In the genomic region with DNA sequence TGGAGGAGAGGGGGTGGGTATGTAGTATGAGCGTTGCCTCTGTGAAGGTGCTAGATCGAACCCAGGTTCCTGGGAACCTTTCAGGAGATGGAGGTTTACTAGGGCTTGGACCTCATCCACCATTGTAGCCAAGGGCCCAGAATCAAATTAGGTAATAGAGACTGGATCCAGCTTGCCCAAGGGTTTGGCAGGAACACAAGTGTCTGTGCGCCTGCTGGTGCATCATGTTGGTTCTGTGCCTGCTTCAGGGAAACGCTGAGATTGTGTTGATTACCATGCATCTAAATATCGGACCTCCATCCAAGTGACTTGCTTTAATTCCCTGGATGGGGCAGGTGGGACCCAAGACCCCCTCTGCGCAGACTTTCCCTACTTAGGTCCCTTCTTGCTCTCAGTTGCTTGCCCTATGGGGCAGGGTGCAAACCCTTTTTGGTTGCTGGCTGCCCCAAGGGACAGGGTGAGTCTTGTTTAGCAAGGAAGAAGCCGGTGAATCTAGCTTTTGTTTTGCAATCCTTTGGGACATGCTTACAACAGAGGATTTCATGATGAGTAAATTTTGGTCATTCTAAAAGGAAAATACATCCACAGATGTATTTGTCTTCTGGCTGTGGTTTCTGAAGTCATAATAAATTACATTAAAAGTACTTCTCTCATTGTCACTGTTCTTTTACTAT, we compare ENCODE assay signal across 16 cellular contexts.
DNase-seq lines count a peak whose midpoint lies in the region; ATAC-seq and TF ChIP-seq lines count a peak whose summit lies in the region.
"Had no signal": no experiment of that assay in that cellular context is flagged by ENCODE, and none has a peak within 500 bp of the region (broad histone marks: within the 10 kb centered on the region; RNA-seq: fewer than 3 reads in every experiment).

No MANE protein-coding gene starts in this region.

- H3K27me3 ChIP-seq in RWPE2 (ENCODE audit: insufficient read depth, poor library complexity, severe bottlenecking): peaks cover under 1% of the 10 kb centered on the region
- H3K27me3 ChIP-seq in gastrocnemius medialis: no peaks in the 10 kb centered on the region

- H3K4me1 ChIP-seq in RWPE2 (ENCODE audit: insufficient read depth, poor library complexity, severe bottlenecking) (peaks cover 5% of the 10 kb centered on the region), gastrocnemius medialis (no peaks in the 10 kb centered on the region)

- in situ Hi-C loops in gastrocnemius medialis (cut with MboI; ENCODE audit: low sequenced_read_pairs in 4 of 4): no loop called here

- no peak overlapping the region for H3K4me3 ChIP-seq in RWPE2 (ENCODE audit: severe bottlenecking)
- H3K4me3 ChIP-seq in gastrocnemius medialis: no peak overlapping the region

- no peaks in the 10 kb centered on the region for H3K27me3 Mint-ChIP-seq in endothelial cell (ENCODE audit: unreplicated experiment)

- ATAC-seq in RWPE2 (ENCODE audit: low read depth) (peak; percentile 53; the same call in 2 of the 3 replicates), gastrocnemius medialis (peak; percentile 81 to 86), GM18868 (IDR thresholded peaks at IDR 0.05; ENCODE audit: unreplicated experiment) (no peak)
- ATAC-seq: activated naive CD4-positive, alpha-beta T cell treated with anti-CD3 and anti-CD28 coated beads, Interleukin-2, amount 50 U/mL, for 72 hours; CD8-positive, alpha-beta T cell; left colon had no signal

- H3K4me3 Mint-ChIP-seq in endothelial cell (ENCODE audit: unreplicated experiment): no peak overlapping the region
- H3K4me3 Mint-ChIP-seq: CD8-positive, alpha-beta T cell had no signal

- H3K27ac ChIP-seq in RWPE2 (ENCODE audit: poor library complexity, severe bottlenecking): no peak overlapping the region
- no peak overlapping the region for H3K27ac ChIP-seq in gastrocnemius medialis

- intact Hi-C loops in gastrocnemius medialis (cut with DNase I; ENCODE audit: low total_unique reads): no loop called here

- DNase-seq in HCEC 1CT (peak; percentile 47), RWPE2 (ENCODE audit: low spot score) (no peak), fibroblast of peridontal ligament (ENCODE audit: extremely low read depth) (peak; percentile 23), gastrocnemius medialis (peak; percentile 17 to 40), endothelial cell (ENCODE audit: low spot score) (no peak)
- no peak for DNase-seq in activated naive CD4-positive, alpha-beta T cell treated with anti-CD3 and anti-CD28 coated beads, Interleukin-2, amount 50 U/mL, for 16 hours
- no peak for DNase-seq in activated CD4-positive, alpha-beta T cell treated with anti-CD3 and anti-CD28 coated beads, Interleukin-2, amount 50 U/mL, for 4 hours
- DNase-seq: activated CD4-positive, CD25-positive, alpha-beta regulatory T cell treated with anti-CD3 and anti-CD28 coated beads, Interleukin-2, amount 50 U/mL, for 72 hours; CD8-positive, alpha-beta T cell; hypothalamus; Karpas-422; left colon; NCI-H2029 treated with DMSO at 0.1 percent for 48 hours; RPMI8226 had no signal

- H3K27ac Mint-ChIP-seq in endothelial cell (ENCODE audit: unreplicated experiment): no peak overlapping the region
- H3K27ac Mint-ChIP-seq: activated naive CD4-positive, alpha-beta T cell treated with anti-CD3 and anti-CD28 coated beads, Interleukin-2, amount 50 U/mL, for 72 hours; CD8-positive, alpha-beta T cell had no signal

- no peak for TF ChIP-seq POLR2A in gastrocnemius medialis (IDR thresholded peaks at IDR 0.05)

- H3K36me3 Mint-ChIP-seq in endothelial cell (ENCODE audit: low read depth, unreplicated experiment): no peaks in the 10 kb centered on the region
- H3K36me3 Mint-ChIP-seq: activated naive CD4-positive, alpha-beta T cell treated with anti-CD3 and anti-CD28 coated beads, Interleukin-2, amount 50 U/mL, for 72 hours; CD8-positive, alpha-beta T cell had no signal

- H3K36me3 ChIP-seq in RWPE2 (ENCODE audit: low read depth) (no peaks in the 10 kb centered on the region), gastrocnemius medialis (no peaks in the 10 kb centered on the region)

- TF ChIP-seq CTCF in RWPE2 (IDR thresholded peaks at IDR 0.05; ENCODE audit: poor library complexity, severe bottlenecking) (no peak), gastrocnemius medialis (IDR thresholded peaks at IDR 0.05 in 4 of 5, conservative IDR thresholded peaks at IDR 0.05 in 1 of 5) (no peak), endothelial cell (IDR thresholded peaks at IDR 0.05; ENCODE audit: unreplicated experiment) (no peak)

- no peaks in the 10 kb centered on the region for H3K4me1 Mint-ChIP-seq in endothelial cell (ENCODE audit: unreplicated experiment)

- H3K9me3 ChIP-seq in RWPE2 (ENCODE audit: severe bottlenecking): no peaks in the 10 kb centered on the region
- H3K9me3 ChIP-seq in gastrocnemius medialis: no peaks in the 10 kb centered on the region

- no peaks in the 10 kb centered on the region for H3K9me3 Mint-ChIP-seq in endothelial cell (ENCODE audit: unreplicated experiment)

Comparison
In these comparisons a context has a peak if more than half of its experiments do, and no peak if none do; other contexts are left out.
1. DNase-seq: peak in HCEC 1CT (single experiment), fibroblast of peridontal ligament (single experiment) and gastrocnemius medialis (2 of 2); none in RWPE2 (single experiment), activated naive CD4-positive, alpha-beta T cell treated with anti-CD3 and anti-CD28 coated beads, Interleukin-2, amount 50 U/mL, for 16 hours (single experiment), activated CD4-positive, alpha-beta T cell treated with anti-CD3 and anti-CD28 coated beads, Interleukin-2, amount 50 U/mL, for 4 hours (0 of 2) and endothelial cell (single experiment).